ENCODE assay signal across 13 cellular contexts in the genomic region with DNA sequence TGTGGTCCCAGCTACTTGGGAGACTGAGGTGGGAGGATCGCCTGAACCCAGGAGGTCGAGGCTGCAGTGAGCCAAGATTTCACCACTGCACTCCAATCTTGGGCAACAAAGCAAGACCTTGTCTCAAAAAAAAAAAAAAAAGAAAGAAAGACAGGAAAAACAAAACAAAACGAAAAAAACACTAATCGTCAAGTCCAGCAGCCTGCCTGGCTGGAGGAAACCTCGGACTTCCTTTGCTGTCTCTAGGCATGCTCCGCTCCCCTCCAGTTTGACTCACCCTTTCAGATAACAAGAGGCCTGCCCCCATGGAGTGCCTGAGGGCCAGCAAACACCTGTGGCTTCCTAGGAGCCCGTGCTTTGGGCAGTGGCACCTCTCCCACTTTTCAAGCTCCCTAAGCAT. TPM values are rescaled to one million over a fixed set of nuclear protein-coding genes. Genes with fewer than 3 reads are reported as not detected.
DNase-seq lines count a peak whose midpoint lies in the region; ATAC-seq lines count a peak whose summit lies in the region.
"Had no signal": no experiment of that assay in that cellular context is flagged by ENCODE, and none has a peak within 500 bp of the region (broad histone marks: within the 10 kb centered on the region; RNA-seq: fewer than 3 reads in every experiment).

No MANE protein-coding gene starts in this region.

- H3K79me2 ChIP-seq in Karpas-422 (ENCODE audit: low read length): no peaks in the 10 kb centered on the region

- no peak overlapping the region for H3K4me2 ChIP-seq in Karpas-422 (ENCODE audit: low read depth, low read length, poor library complexity, severe bottlenecking)

- H3K4me1 ChIP-seq in Karpas-422 (ENCODE audit: low read length): peaks cover 4% of the 10 kb centered on the region; the same call in 1 of the 2 replicates

- no peaks in the 10 kb centered on the region for H3K27me3 ChIP-seq in Karpas-422 (ENCODE audit: low read length)

- no peak overlapping the region for H3K27ac ChIP-seq in Karpas-422 (ENCODE audit: low read length)
- H3K27ac ChIP-seq: coronary artery, SK-N-MC had no signal

- ATAC-seq in GM19324 (IDR thresholded peaks at IDR 0.05; ENCODE audit: low FRiP score, unreplicated experiment): no peak

- H3K9me2 ChIP-seq in Karpas-422 (replicated peaks; ENCODE audit: insufficient read depth, low read length): no peaks in the 10 kb centered on the region

- no peak overlapping the region for H3K9ac ChIP-seq in Karpas-422 (ENCODE audit: low read length)

- intact Hi-C loops in posterior vena cava (cut with DNase I): no loop called here

- no peak overlapping the region for H3K4me3 ChIP-seq in Karpas-422 (ENCODE audit: low read length)
- H3K4me3 ChIP-seq: coronary artery, SK-N-MC had no signal

- in situ Hi-C loops in KBM-7 (cut with MboI; ENCODE audit: low pct_unique_long_range_greater_than_20kb, low sequenced_read_pairs): no loop called here

- H3K36me3 ChIP-seq in Karpas-422 (ENCODE audit: insufficient read depth, low read length): no peaks in the 10 kb centered on the region

- peak; percentile 56 for DNase-seq in 8988T
- peak; percentile 16 for DNase-seq in KBM-7
- peak; percentile 88 for DNase-seq in amniotic epithelial cell (ENCODE audit: low read depth)
- DNase-seq in kidney glomerular epithelial cell (lab: John Stamatoyannopoulos, UW): peak; percentile 2
- no peak for DNase-seq in posterior vena cava (ENCODE audit: low spot score)
- DNase-seq in Karpas-422: no peak
- no peak for DNase-seq in DMS114 treated with DMSO at 0.1 percent for 48 hours (lab: John Stamatoyannopoulos, UW; ENCODE audit: unreplicated experiment)
- DNase-seq: activated CD4-positive, alpha-beta T cell treated with anti-CD3 and anti-CD28 coated beads, Interleukin-2, amount 10 ng/mL, durations not matched to agents 7 days and 5 days; activated gamma-delta T cell treated with Interleukin-2 at 50 U/mL for 16 hours; GDM1 had no signal

- H4K20me1 ChIP-seq in Karpas-422 (ENCODE audit: insufficient read depth, low read depth, low read length): no peaks in the 10 kb centered on the region

- H3K9me3 ChIP-seq in Karpas-422 (ENCODE audit: low read length): no peaks in the 10 kb centered on the region

- no peak overlapping the region for H2AFZ ChIP-seq in Karpas-422 (ENCODE audit: low read length)

RNA-seq across cellular contexts. Expression of gene CHKA, which starts 28.8 kb away (rescaled TPM):
- total RNA-seq in posterior vena cava: 10 to 100 TPM; 10.9 to 13.8 TPM
- 35.8 and 51.3 TPM in 2 replicates for total RNA-seq in Karpas-422 (2014; rRNA removed; shearing (Covaris generic); ENCODE audit: low replicate concordance)

Comparison
In these comparisons a context has a peak if more than half of its experiments do, and no peak if none do; other contexts are left out.
1. DNase-seq: peak in 8988T (single experiment), KBM-7 (single experiment), amniotic epithelial cell (single experiment) and kidney glomerular epithelial cell (single experiment); none in posterior vena cava (single experiment), Karpas-422 (single experiment) and DMS114 treated with DMSO at 0.1 percent for 48 hours (single experiment).